ENCODE assay signal across 9 cellular contexts in the genomic region with DNA sequence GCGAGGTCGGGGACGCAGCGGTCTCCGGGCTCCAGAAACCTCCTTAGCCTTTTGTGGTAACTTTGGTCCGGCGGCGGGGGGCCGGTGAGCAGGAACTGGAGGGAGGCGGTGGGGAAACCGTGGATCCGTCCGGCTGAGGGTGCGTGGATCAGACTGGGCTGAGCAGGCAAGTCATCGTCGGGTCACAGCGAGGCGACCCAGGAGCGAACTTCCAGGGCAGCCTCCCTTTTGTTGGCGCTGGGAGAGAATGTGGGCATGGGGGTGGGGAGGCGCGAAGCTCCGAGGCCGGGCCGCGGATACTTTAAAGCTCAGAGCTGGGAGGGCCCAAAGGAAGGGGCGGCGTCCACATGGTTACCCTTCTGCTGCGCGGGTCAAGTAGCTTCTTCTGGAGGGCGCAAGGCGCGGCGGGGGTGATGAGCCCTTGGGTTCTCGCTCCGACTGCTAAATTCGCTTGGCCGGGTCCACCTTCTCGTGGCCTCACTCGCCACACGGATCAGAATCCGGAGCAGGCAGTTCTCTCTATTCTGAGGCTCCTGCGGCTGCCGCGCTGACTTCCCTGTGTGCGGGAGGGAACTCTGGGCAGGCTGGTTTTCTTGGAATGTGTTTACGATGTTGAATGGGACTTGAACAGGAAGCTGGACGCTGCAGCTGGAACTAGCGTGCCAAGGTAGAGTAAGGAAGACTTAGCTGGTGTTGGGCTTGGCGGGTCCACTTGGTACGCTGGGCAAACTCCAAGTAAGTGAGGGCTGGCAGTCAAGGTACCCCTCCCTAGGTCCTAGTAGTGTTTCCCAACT. TPM values are rescaled to one million over a fixed set of nuclear protein-coding genes. Genes with fewer than 3 reads are reported as not detected.
DNase-seq lines count a peak whose midpoint lies in the region; ATAC-seq and TF ChIP-seq lines count a peak whose summit lies in the region.
"Had no signal": no experiment of that assay in that cellular context is flagged by ENCODE, and none has a peak within 500 bp of the region (broad histone marks: within the 10 kb centered on the region; RNA-seq: fewer than 3 reads in every experiment).

No MANE protein-coding gene starts in this region.

- no peaks in the 10 kb centered on the region for H3K27me3 ChIP-seq in PC-3 (ENCODE audit: low read length)
- H3K27me3 ChIP-seq in left lung = peaks cover 0 to 34% of the 10 kb centered on the region in 2 donors
- H3K27me3 ChIP-seq in thoracic aorta (replicated peaks; ENCODE audit: insufficient read depth) = no peaks in the 10 kb centered on the region

- TF ChIP-seq CTCF in PC-3 (conservative IDR thresholded peaks at IDR 0.05; ENCODE audit: low read depth, low read length) (no peak), left lung (IDR thresholded peaks at IDR 0.05) (no peak), thoracic aorta (IDR thresholded peaks at IDR 0.05) (no peak)

- H3F3A ChIP-seq in PC-3 (ENCODE audit: low read length, unreplicated experiment) = no peaks in the 10 kb centered on the region

- H3K4me2 ChIP-seq in PC-3 (ENCODE audit: low read length) = peak overlapping the region; percentile 85
- H3K4me2 ChIP-seq: BLaER1 had no signal

- H3K79me2 ChIP-seq in PC-3 (ENCODE audit: low read length) = peaks cover 68% of the 10 kb centered on the region

- peak overlapping the region; percentile 90 for H3K9ac ChIP-seq in PC-3 (ENCODE audit: low read length)
- H3K9ac ChIP-seq: BLaER1 had no signal

- H3K9me3 ChIP-seq in PC-3 (ENCODE audit: low read length) (peaks cover 5% of the 10 kb centered on the region; the same call in 1 of the 2 replicates), left lung (no peaks in the 10 kb centered on the region), thoracic aorta (no peaks in the 10 kb centered on the region)

- H3K4me3 ChIP-seq in PC-3 (ENCODE audit: low read length) (peak overlapping the region; percentile 87), left lung (peak overlapping the region; percentile 56 to 57), thoracic aorta (peak overlapping the region; percentile 95)
- H3K4me3 ChIP-seq: BLaER1 had no signal

- peaks cover 33% of the 10 kb centered on the region for H3K4me1 ChIP-seq in PC-3 (ENCODE audit: insufficient read depth, low read length)
- peaks cover 0 to 10% of the 10 kb centered on the region in 2 donors for H3K4me1 ChIP-seq in left lung
- H3K4me1 ChIP-seq in thoracic aorta (ENCODE audit: control insufficient read depth in 1 of 2, low read depth in 2 of 2) = peaks cover 10 to 34% of the 10 kb centered on the region in 2 donors
- H3K4me1 ChIP-seq: BLaER1 had no signal

- DNase-seq in NCI-H1105 treated with DMSO at 0.1 percent for 48 hours (lab: John Stamatoyannopoulos, UW) (peak; percentile 19), NCI-H1105 (lab: John Stamatoyannopoulos, UW) (no peak), PC-3 (peak; percentile 86), dedifferentiated amniotic fluid mesenchymal stem cell (ENCODE audit: extremely low spot score) (peak; percentile 95), left lung (peak; percentile 86 to 88), thoracic aorta (ENCODE audit: low spot score) (peak; percentile 70)

- intact Hi-C loops in PC-3 (cut with micrococcal nuclease) = loop anchor here (1.0 to 5.0 kb wide), 6 partner anchors 88 to 790 kb away; no protein-coding TSS in a partner anchor
- intact Hi-C loops in left lung (cut with DNase I) = no loop called here

- POLR2A ChIA-PET in PC-3 (lab: Charles Lee; ENCODE audit: unreplicated experiment) = interaction anchor here (0.5 to 1.4 kb wide), 10 partner anchors 26 to 1543 kb away, joined by 3 to 11 read pairs (median 4); no protein-coding TSS in a partner anchor

- peak overlapping the region; percentile 93 for H2AFZ ChIP-seq in PC-3 (ENCODE audit: low read length)

- H3K36me3 ChIP-seq in PC-3 (ENCODE audit: low read depth, low read length) = peaks cover 13% of the 10 kb centered on the region
- no peaks in the 10 kb centered on the region for H3K36me3 ChIP-seq in left lung
- H3K36me3 ChIP-seq in thoracic aorta = no peaks in the 10 kb centered on the region
- H3K36me3 ChIP-seq: BLaER1 had no signal

- BruUV-seq in PC-3 (replicated peaks; lab: Mats Ljungman, UMichigan) = TSS peak; percentile 61

- H3K27ac ChIP-seq in PC-3 (ENCODE audit: low read length) (peak overlapping the region; percentile 83), left lung (peak overlapping the region; percentile 76 to 97), thoracic aorta (peak overlapping the region; percentile 98 to 100)
- H3K27ac ChIP-seq: BLaER1 had no signal

- H3K9me2 ChIP-seq in PC-3 (replicated peaks; ENCODE audit: low read length) = no peaks in the 10 kb centered on the region

- ATAC-seq in PC-3 (peak; percentile 68), left lung (peak; percentile 86), thoracic aorta (ENCODE audit: insufficient number of reproducible peaks, low FRiP score, low read depth) (peak; percentile 64), HG03280 (IDR thresholded peaks at IDR 0.05; ENCODE audit: unreplicated experiment) (no peak)
- ATAC-seq in activated CD4-positive, CD25-positive, alpha-beta regulatory T cell treated with anti-CD3 and anti-CD28 coated beads, Interleukin-2, amount 50 U/mL, for 24 hours = no peak

- CTCF ChIA-PET in PC-3 (lab: Charles Lee) = interaction anchor here (0.6 to 1.3 kb wide), 4 partner anchors 32 to 220 kb away, joined by 3 to 18 read pairs (median 4); no protein-coding TSS in a partner anchor

- no peaks in the 10 kb centered on the region for H4K20me1 ChIP-seq in PC-3 (ENCODE audit: low read length)
- H4K20me1 ChIP-seq: BLaER1 had no signal

RNA-seq across cellular contexts. Expression of a gene that starts 1.0 kb away (rescaled TPM):
- 23.1 and 25.5 TPM in 2 replicates for total RNA-seq in PC-3 (2014; rRNA removed)
- 10 to 100 TPM; 27.5 to 38.1 TPM for total RNA-seq in left lung
- 10 to 100 TPM; 64.0 to 80.9 TPM for total RNA-seq in thoracic aorta

Comparison
In these comparisons a context has a peak if more than half of its experiments do, and no peak if none do; other contexts are left out.
1. ATAC-seq: peak in PC-3 (single experiment), left lung (single experiment) and thoracic aorta (single experiment); none in activated CD4-positive, CD25-positive, alpha-beta regulatory T cell treated with anti-CD3 and anti-CD28 coated beads, Interleukin-2, amount 50 U/mL, for 24 hours (0 of 2) and HG03280 (single experiment).
2. Peak in every context shown above with its lines, with median percentiles within 50 percentile points of each other: H3K27ac ChIP-seq and H3K4me3 ChIP-seq.